23 cellular contexts compared by ENCODE assay signal in the genomic region with DNA sequence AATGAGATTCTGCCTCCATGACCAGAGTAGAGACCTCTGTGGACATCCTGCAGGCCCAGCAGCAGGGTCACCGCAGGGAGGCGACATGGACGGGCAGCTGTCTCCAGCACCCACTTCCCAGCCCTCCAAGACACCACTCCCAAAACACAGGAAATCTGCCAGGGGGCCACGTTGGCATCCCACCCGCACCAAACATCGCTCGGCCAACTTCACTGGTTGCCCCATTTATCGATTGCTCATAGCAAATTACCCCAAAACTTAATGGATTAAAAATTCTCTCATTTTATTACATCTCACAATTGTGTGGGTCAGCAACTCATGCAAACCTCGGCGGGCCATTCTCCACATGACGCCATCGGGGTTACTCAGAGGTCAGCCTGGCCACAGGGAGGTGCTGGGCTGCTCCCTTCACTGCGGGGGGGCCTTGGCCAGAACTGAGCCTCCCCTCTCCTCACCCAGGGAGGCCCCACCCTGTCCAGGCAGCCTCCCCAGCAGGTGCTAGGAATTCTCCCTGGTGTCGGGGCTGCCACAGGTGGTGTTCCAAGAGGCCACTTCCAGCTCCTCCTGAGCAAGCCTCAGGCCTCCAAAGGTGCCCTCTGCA.
"Had no signal": no experiment of that assay in that cellular context is flagged by ENCODE, and none has a peak within 500 bp of the region (broad histone marks: within the 10 kb centered on the region; RNA-seq: fewer than 3 reads in every experiment).

No MANE protein-coding gene starts in this region.

- H3K27ac ChIP-seq: left ventricle myocardium inferior, parathyroid adenoma, right atrium auricular region, right lobe of liver, stomach, testis, thyroid gland, transverse colon, upper lobe of left lung, vagina had no signal

- DNase-seq: hippocampal formation; left colon; left ventricle myocardium inferior; midbrain; mucosa of descending colon; naive thymus-derived CD4-positive, alpha-beta T cell; right lobe of liver; stimulated activated CD4-positive, alpha-beta T cell treated with anti-CD3 and anti-CD28 coated beads, Interleukin-12 subunit alpha, Interleukin-12 subunit beta, amount 100 ng/mL, for 4 hours; stimulated activated CD4-positive, alpha-beta T cell treated with anti-CD3 and anti-CD28 coated beads, Interleukin-15, amount 100 ng/mL, for 24 hours; stimulated activated CD4-positive, alpha-beta T cell treated with anti-CD3 and anti-CD28 coated beads, Interleukin-2, amount 100 ng/mL, for 24 hours; stimulated activated CD4-positive, alpha-beta T cell treated with anti-CD3 and anti-CD28 coated beads, Interleukin-4, amount 100 ng/mL, for 1 hour; stimulated activated naive B cell treated with anti-CD40 and anti-IgM and Interleukin-4, amounts not matched to agents 10 μg/mL and 1 μg/mL and 100 μg/mL, for 72 hours; stimulated activated naive CD8-positive, alpha-beta T cell treated with anti-CD3 and anti-CD28 coated beads, Interleukin-15, Interleukin-2, amounts not matched to agents 100 U/mL and 50 U/mL, for 24 hours; stomach; testis; thyroid gland; transverse colon; upper lobe of left lung had no signal

- H3K4me1 ChIP-seq: left ventricle myocardium inferior, right atrium auricular region, right lobe of liver, stomach, testis, thyroid gland, transverse colon, upper lobe of left lung, vagina had no signal

- H3K4me3 ChIP-seq: left ventricle myocardium inferior, mucosa of descending colon, right atrium auricular region, right lobe of liver, smooth muscle cell, stomach, testis, thyroid gland, transverse colon, upper lobe of left lung, vagina had no signal

- H3K27me3 ChIP-seq: right atrium auricular region, right lobe of liver, stomach, testis, thyroid gland, transverse colon, upper lobe of left lung, vagina had no signal

- H3K36me3 ChIP-seq: left ventricle myocardium inferior, right atrium auricular region, right lobe of liver, stomach, thyroid gland, transverse colon, upper lobe of left lung, vagina had no signal

- H3K9me3 ChIP-seq: right atrium auricular region, right lobe of liver, testis, thyroid gland, transverse colon, vagina had no signal

- ATAC-seq: left colon; mucosa of descending colon; naive thymus-derived CD4-positive, alpha-beta T cell; natural killer cell treated with Interleukin-12 subunit alpha and Interleukin-12 subunit beta and Interleukin-15 and Interleukin-18, amount 100 ng/mL, for 72 hours; right lobe of liver; stimulated activated naive B cell treated with anti-CD40 and anti-IgM and Interleukin-4, amounts not matched to agents 10 μg/mL and 1 μg/mL and 100 μg/mL, for 72 hours; stimulated activated naive CD8-positive, alpha-beta T cell treated with anti-CD3 and anti-CD28 coated beads, Interleukin-15, Interleukin-2, amounts not matched to agents 100 U/mL and 50 U/mL, for 24 hours had no signal
